Comparison of ENCODE assay signal across 14 cellular contexts in genomic region chr20:57053798-57054552, GRCh38.
"Had no signal": no experiment of that assay in that cellular context is flagged by ENCODE, and none has a peak within 500 bp of the region (broad histone marks: within the 10 kb centered on the region; RNA-seq: fewer than 3 reads in every experiment).

No MANE protein-coding gene starts in this region.

- H3K36me3 ChIP-seq: adrenal gland, ascending aorta, gastroesophageal sphincter, spleen had no signal

- H3K4me1 ChIP-seq: adrenal gland, ascending aorta, gastroesophageal sphincter, spleen had no signal

- ATAC-seq: activated CD8-positive, alpha-beta T cell treated with anti-CD3 and anti-CD28 coated beads, Interleukin-2, amount 10 ng/mL, durations not matched to agents 7 days and 5 days had no signal

- H3K9me3 ChIP-seq: adrenal gland, ascending aorta had no signal

- H3K4me3 ChIP-seq: adrenal gland, ascending aorta, gastroesophageal sphincter, spleen had no signal

- H3K27me3 ChIP-seq: adrenal gland, ascending aorta had no signal

- DNase-seq: activated CD4-positive, alpha-beta T cell treated with anti-CD3 and anti-CD28 coated beads for 1 hour; activated CD4-positive, alpha-beta T cell treated with anti-CD3 and anti-CD28 coated beads, Interleukin-2, amount 50 U/mL, for 1 hour; activated CD8-positive, alpha-beta T cell treated with anti-CD3 and anti-CD28 coated beads, Interleukin-2, amount 10 ng/mL, durations not matched to agents 7 days and 5 days; activated naive CD4-positive, alpha-beta T cell; adrenal gland; effector memory CD4-positive, alpha-beta T cell; nephron progenitor cell; spleen; stimulated activated CD4-positive, alpha-beta T cell treated with anti-CD3 and anti-CD28 coated beads, Interleukin-4, amount 100 ng/mL, for 1 hour; stimulated activated naive CD4-positive, alpha-beta T cell; T-helper 1 cell; T-helper 9 cell had no signal

- H3K27ac ChIP-seq: adrenal gland, ascending aorta, spleen had no signal
